Comparison of ENCODE assay signal across 1 cellular context in genomic region chr1:154418062-154418897, GRCh38.
TF ChIP-seq lines count a peak whose summit lies in the region.

No MANE protein-coding gene starts in this region.

TF ChIP-seq in liver, 16 proteins besides CTCF, POLR2A, EP300 and RAD21 (continued from another document):
- TF ChIP-seq, protein P1, sequence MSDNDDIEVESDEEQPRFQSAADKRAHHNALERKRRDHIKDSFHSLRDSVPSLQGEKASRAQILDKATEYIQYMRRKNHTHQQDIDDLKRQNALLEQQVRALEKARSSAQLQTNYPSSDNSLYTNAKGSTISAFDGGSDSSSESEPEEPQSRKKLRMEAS (IDR thresholded peaks at IDR 0.05), result peak; percentile 97
